ENCODE assay signal across 32 cellular contexts in genomic region chr4:20618729-20619128, GRCh38.
DNase-seq lines count a peak whose midpoint lies in the region; ATAC-seq and TF ChIP-seq lines count a peak whose summit lies in the region.
"Had no signal": no experiment of that assay in that cellular context is flagged by ENCODE, and none has a peak within 500 bp of the region (broad histone marks: within the 10 kb centered on the region; RNA-seq: fewer than 3 reads in every experiment).

No MANE protein-coding gene starts in this region.

- H3K4me3 Mint-ChIP-seq in progenitor cell of endocrine pancreas (ENCODE audit: low read depth), result no peak overlapping the region
- H3K4me3 Mint-ChIP-seq: activated CD4-positive, alpha-beta T cell treated with anti-CD3 and anti-CD28 coated beads, Interleukin-2, amount 10 ng/mL, durations not matched to agents 24 days and 14 days; activated naive CD8-positive, alpha-beta T cell; effector memory CD8-positive, alpha-beta T cell; naive B cell had no signal

- H3K4me3 ChIP-seq in breast epithelium, result no peak overlapping the region
- H3K4me3 ChIP-seq: coronary artery, SJSA1, smooth muscle cell had no signal

- no peaks in the 10 kb centered on the region for H3K9me3 Mint-ChIP-seq in progenitor cell of endocrine pancreas (ENCODE audit: low read depth)
- H3K9me3 Mint-ChIP-seq: activated CD4-positive, alpha-beta T cell treated with anti-CD3 and anti-CD28 coated beads, Interleukin-2, amount 10 ng/mL, durations not matched to agents 24 days and 14 days; CD14-positive monocyte; effector memory CD8-positive, alpha-beta T cell had no signal

- H3K36me3 ChIP-seq in breast epithelium, result no peaks in the 10 kb centered on the region
- H3K36me3 ChIP-seq: SJSA1, WERI-Rb-1 had no signal

- peaks cover 11% of the 10 kb centered on the region for H3K4me1 Mint-ChIP-seq in progenitor cell of endocrine pancreas (ENCODE audit: low read depth)
- H3K4me1 Mint-ChIP-seq: activated CD4-positive, alpha-beta T cell treated with anti-CD3 and anti-CD28 coated beads, Interleukin-2, amount 10 ng/mL, durations not matched to agents 24 days and 14 days; naive B cell had no signal

- H3K27ac Mint-ChIP-seq in progenitor cell of endocrine pancreas, result peak overlapping the region; percentile 18
- H3K27ac Mint-ChIP-seq: activated CD4-positive, alpha-beta T cell treated with anti-CD3 and anti-CD28 coated beads, Interleukin-2, amount 10 ng/mL, durations not matched to agents 24 days and 14 days; activated naive CD8-positive, alpha-beta T cell; effector memory CD8-positive, alpha-beta T cell; naive B cell had no signal

- peak; percentile 39 for DNase-seq in ELF-1 (ENCODE audit: low read depth, low spot score)
- peak; percentile 9 for DNase-seq in NCI-H69 (lab: John Stamatoyannopoulos, UW)
- DNase-seq in iPS-NIHi7 (ENCODE audit: extremely low spot score), result peak; percentile 20
- DNase-seq in progenitor cell of endocrine pancreas (ENCODE audit: low spot score, unreplicated experiment), result no peak
- DNase-seq in left colon, result no peak
- DNase-seq in OCI-M2 (lab: John Stamatoyannopoulos, UW; ENCODE audit: unreplicated experiment), result no peak
- DNase-seq in breast epithelium (ENCODE audit: low spot score in 2 of 2), result no peak
- DNase-seq in NK-92 (lab: John Stamatoyannopoulos, UW; ENCODE audit: unreplicated experiment), result no peak
- DNase-seq: activated CD4-positive, alpha-beta T cell treated with anti-CD3 and anti-CD28 coated beads, Interleukin-2, amount 10 ng/mL, durations not matched to agents 24 days and 14 days; activated effector memory CD4-positive, alpha-beta T cell treated with Interleukin-2 at 50 U/mL for 16 hours; activated T-cell treated with anti-CD3 and anti-CD28 coated beads, Interleukin-2, amount 50 U/mL, for 1 hour; Caco-2; DMS79; effector memory CD8-positive, alpha-beta T cell; erythroblast; GDM1; GOT3; islet precursor cell; Karpas-422; naive B cell; NCI-H1436; NCI-H2107; stimulated activated CD4-positive, alpha-beta T cell treated with anti-CD3 and anti-CD28 coated beads, Interleukin-1b, Interleukin-23, amount 100 ng/mL, for 48 hours; stimulated activated naive CD4-positive, alpha-beta T cell treated with Interleukin-2 at 50 U/mL for 16 hours; WERI-Rb-1 had no signal

- no peak overlapping the region for H3K27ac ChIP-seq in breast epithelium
- H3K27ac ChIP-seq: coronary artery, RWPE1, SJSA1, WERI-Rb-1 had no signal

- H3K9me3 ChIP-seq in breast epithelium, result no peaks in the 10 kb centered on the region
- H3K9me3 ChIP-seq: Caco-2, SJSA1 had no signal

- H3K4me1 ChIP-seq in breast epithelium, result no peaks in the 10 kb centered on the region

- no peaks in the 10 kb centered on the region for H3K27me3 Mint-ChIP-seq in progenitor cell of endocrine pancreas
- H3K27me3 Mint-ChIP-seq: activated CD4-positive, alpha-beta T cell treated with anti-CD3 and anti-CD28 coated beads, Interleukin-2, amount 10 ng/mL, durations not matched to agents 24 days and 14 days; activated naive CD8-positive, alpha-beta T cell; effector memory CD8-positive, alpha-beta T cell; naive B cell had no signal

- no peak for ATAC-seq in left colon
- ATAC-seq: effector memory CD8-positive, alpha-beta T cell; HepG2 had no signal

- H3K36me3 Mint-ChIP-seq in progenitor cell of endocrine pancreas (ENCODE audit: insufficient read depth), result no peaks in the 10 kb centered on the region
- H3K36me3 Mint-ChIP-seq: activated naive CD8-positive, alpha-beta T cell; CD14-positive monocyte; naive B cell had no signal

- TF ChIP-seq CTCF in progenitor cell of endocrine pancreas (IDR thresholded peaks at IDR 0.05; ENCODE audit: unreplicated experiment), result no peak
- TF ChIP-seq CTCF in breast epithelium (IDR thresholded peaks at IDR 0.05), result no peak

- intact Hi-C loops in left colon (cut with DNase I, micrococcal nuclease) (no loop called here), breast epithelium (cut with DNase I; ENCODE audit: low total_unique reads) (no loop called here)

- H3K27me3 ChIP-seq in breast epithelium, result no peaks in the 10 kb centered on the region
- H3K27me3 ChIP-seq: SJSA1 had no signal

- TF ChIP-seq POLR2A in breast epithelium (IDR thresholded peaks at IDR 0.05), result no peak

Comparison
In these comparisons a context has a peak if more than half of its experiments do, and no peak if none do; other contexts are left out.
1. DNase-seq: peak in ELF-1 (single experiment), NCI-H69 (single experiment) and iPS-NIHi7 (single experiment); none in progenitor cell of endocrine pancreas (single experiment), left colon (0 of 2), OCI-M2 (single experiment), breast epithelium (0 of 2) and NK-92 (single experiment).